Comparison of ENCODE assay signal across 8 cellular contexts in genomic region chr6:151451417-151451949, GRCh38. TPM values are rescaled to one million over a fixed set of nuclear protein-coding genes. Genes with fewer than 3 reads are reported as not detected.
DNase-seq lines count a peak whose midpoint lies in the region; ATAC-seq and TF ChIP-seq lines count a peak whose summit lies in the region.

No MANE protein-coding gene starts in this region.

- peaks cover 0 to 4% (median 0%) of the 10 kb centered on the region in 4 donors for H3K36me3 ChIP-seq in right lobe of liver

- TF ChIP-seq CTCF in right lobe of liver (IDR thresholded peaks at IDR 0.05), result no peak
- TF ChIP-seq CTCF in type B pancreatic cell (conservative IDR thresholded peaks at IDR 0.05), result peak; percentile 24

- WGBS in adipose tissue, 3 donors, result 0 to 1% (median 1%) methylated on average over 22 of the region's 22 CpGs
- WGBS in right lobe of liver (ENCODE audit: insufficient coverage, low coverage, low lambda C conversion rate, missing lambda C conversion rate), result under 1% methylated on average over 22 of the region's 22 CpGs

- CTCF ChIA-PET in activated naive CD4-positive, alpha-beta T cell treated with anti-CD3 and anti-CD28 coated beads for 36 hours (lab: Charles Lee), result interaction anchor here (0.9 to 1.8 kb wide), 2 partner anchors 10 to 46 kb away, joined by 5 to 8 read pairs; no protein-coding TSS in a partner anchor

- H3K27ac Mint-ChIP-seq in activated naive CD4-positive, alpha-beta T cell treated with anti-CD3 and anti-CD28 coated beads for 36 hours, result peak overlapping the region; percentile 86
- H3K27ac Mint-ChIP-seq in type B pancreatic cell, result peak overlapping the region; percentile 92

- peak overlapping the region; percentile 57 to 97 (median 79) for H3K4me3 ChIP-seq in right lobe of liver

- no peaks in the 10 kb centered on the region for H3K27me3 Mint-ChIP-seq in activated naive CD4-positive, alpha-beta T cell treated with anti-CD3 and anti-CD28 coated beads for 36 hours (ENCODE audit: low read depth)
- H3K27me3 Mint-ChIP-seq in type B pancreatic cell, result peaks cover 4% of the 10 kb centered on the region

- no peaks in the 10 kb centered on the region for H3K9me3 ChIP-seq in right lobe of liver

- no peak for TF ChIP-seq POLR2A in right lobe of liver (IDR thresholded peaks at IDR 0.05)

- H3K4me1 Mint-ChIP-seq in activated naive CD4-positive, alpha-beta T cell treated with anti-CD3 and anti-CD28 coated beads for 36 hours (ENCODE audit: low read depth), result peaks cover 29% of the 10 kb centered on the region
- peaks cover 18% of the 10 kb centered on the region for H3K4me1 Mint-ChIP-seq in type B pancreatic cell (ENCODE audit: unreplicated experiment)

- peak overlapping the region; percentile 97 for H3K4me3 Mint-ChIP-seq in activated naive CD4-positive, alpha-beta T cell treated with anti-CD3 and anti-CD28 coated beads for 36 hours
- peak overlapping the region; percentile 97 for H3K4me3 Mint-ChIP-seq in type B pancreatic cell

- H3K4me1 ChIP-seq in right lobe of liver, result peaks cover 0 to 35% (median 2%) of the 10 kb centered on the region in 4 donors

- peak overlapping the region; percentile 53 for H3K27ac ChIP-seq in adipose tissue (ENCODE audit: low read depth, low read length)
- peak overlapping the region; percentile 68 to 94 (median 71) for H3K27ac ChIP-seq in right lobe of liver

- no peak for DNase-seq in activated naive CD4-positive, alpha-beta T cell treated with anti-CD3 and anti-CD28 coated beads for 36 hours
- no peak for DNase-seq in activated naive CD4-positive, alpha-beta T cell (lab: John Stamatoyannopoulos, UW)
- DNase-seq in right lobe of liver (no peak), type B pancreatic cell (ENCODE audit: extremely low spot score, unreplicated experiment) (no peak)

- H3K9me3 Mint-ChIP-seq in activated naive CD4-positive, alpha-beta T cell treated with anti-CD3 and anti-CD28 coated beads for 36 hours, result no peaks in the 10 kb centered on the region
- H3K9me3 Mint-ChIP-seq in type B pancreatic cell, result no peaks in the 10 kb centered on the region

- intact Hi-C loops in activated naive CD4-positive, alpha-beta T cell treated with anti-CD3 and anti-CD28 coated beads for 36 hours (cut with micrococcal nuclease), result loop anchor here (5.0 kb wide), 3 partner anchors 306 to 1551 kb away; partner anchors contain the start of gene MTRF1L
- intact Hi-C loops in right lobe of liver (cut with DNase I), result no loop called here

- no peaks in the 10 kb centered on the region for H3K27me3 ChIP-seq in right lobe of liver

- ATAC-seq in right lobe of liver, result peak in 2 of 4 donors; percentile 63 to 69
- no peak for ATAC-seq in HG03135 (IDR thresholded peaks at IDR 0.05; ENCODE audit: unreplicated experiment)
- no peak for ATAC-seq in HG03457 (IDR thresholded peaks at IDR 0.05; ENCODE audit: unreplicated experiment)
- ATAC-seq in HG02610 (IDR thresholded peaks at IDR 0.05; ENCODE audit: unreplicated experiment), result no peak

- H3K36me3 Mint-ChIP-seq in activated naive CD4-positive, alpha-beta T cell treated with anti-CD3 and anti-CD28 coated beads for 36 hours (ENCODE audit: low read depth), result peaks cover 6% of the 10 kb centered on the region
- H3K36me3 Mint-ChIP-seq in type B pancreatic cell, result peaks cover 22% of the 10 kb centered on the region

RNA-seq across cellular contexts. Expression of gene RMND1, which starts 0.4 kb away (rescaled TPM):
- 10 to 100 TPM; 16.7 to 18.4 TPM for total RNA-seq in activated naive CD4-positive, alpha-beta T cell treated with anti-CD3 and anti-CD28 coated beads for 36 hours
- 10 to 100 TPM; 12.9 to 22.5 (median 17.9) TPM for polyA plus RNA-seq in adipose tissue
- total RNA-seq in right lobe of liver (10 to 100 TPM; 13.1 to 23.4 (median 19.5) TPM), type B pancreatic cell (ENCODE audit: low replicate concordance) (22.7 and 28.6 TPM in 2 replicates)

RNA-seq across cellular contexts. Expression of gene CCDC170, which starts 42.3 kb away (rescaled TPM):
- not detected for total RNA-seq in activated naive CD4-positive, alpha-beta T cell treated with anti-CD3 and anti-CD28 coated beads for 36 hours
- polyA plus RNA-seq in adipose tissue, result under 1 TPM; 0.05 to 0.45 (median 0.22) TPM
- total RNA-seq in right lobe of liver, result under 1 TPM; 0.31 to 0.93 (median 0.55) TPM
- 0.24 and 1.9 TPM in 2 replicates for total RNA-seq in type B pancreatic cell (ENCODE audit: low replicate concordance)
